8 cellular contexts compared by ENCODE assay signal in the genomic region with DNA sequence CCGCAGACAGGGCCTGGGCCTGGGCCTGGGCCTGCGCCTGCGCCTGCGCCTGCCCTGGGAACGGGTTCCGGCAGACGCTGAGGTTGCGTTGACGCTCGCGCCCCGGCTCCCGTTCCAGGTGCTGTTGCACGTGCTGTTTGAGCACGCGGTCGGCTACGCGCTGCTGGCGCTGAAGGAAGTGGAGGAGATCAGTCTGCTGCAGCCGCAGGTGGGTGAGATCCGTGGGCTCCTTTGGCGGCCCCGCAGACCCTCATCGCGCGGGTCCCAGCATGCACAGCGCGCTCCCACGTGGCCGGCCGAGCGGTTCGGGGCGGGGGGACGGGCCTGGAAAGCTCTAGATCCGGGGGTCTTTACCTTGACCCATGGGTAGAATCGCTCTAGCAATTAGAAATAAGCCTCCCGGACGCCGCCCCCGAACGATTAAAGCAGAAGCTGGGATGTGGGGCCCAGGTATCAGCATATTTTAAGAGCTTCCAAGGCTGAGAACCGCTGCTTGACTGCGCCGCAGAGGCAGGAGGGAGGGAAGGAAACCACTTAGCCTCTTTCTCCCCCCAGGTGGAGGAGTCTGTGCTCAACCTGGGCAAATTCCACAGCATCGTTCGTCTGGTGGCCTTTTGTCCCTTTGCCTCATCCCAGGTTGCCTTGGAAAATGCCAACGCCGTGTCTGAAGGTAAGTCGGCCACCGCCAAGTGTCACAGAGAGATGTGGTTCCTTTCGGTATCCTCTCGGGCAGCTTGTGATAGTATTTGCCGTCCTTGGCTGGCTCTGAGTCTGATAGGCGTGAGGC. TPM values are rescaled to one million over a fixed set of nuclear protein-coding genes. Genes with fewer than 3 reads are reported as not detected.
DNase-seq lines count a peak whose midpoint lies in the region; ATAC-seq lines count a peak whose summit lies in the region.

No MANE protein-coding gene starts in this region.

- no peak for DNase-seq in activated CD4-positive, CD25-positive, alpha-beta regulatory T cell treated with anti-CD3 and anti-CD28 coated beads, Interleukin-2, amount 50 U/mL, for 72 hours
- DNase-seq in NCI-H1105 (lab: John Stamatoyannopoulos, UW) (peak; percentile 48), adipocyte (ENCODE audit: low read depth) (peak; percentile 64), hepatic stellate cell (ENCODE audit: low spot score) (peak; percentile 44), sciatic nerve (ENCODE audit: low spot score) (no peak)
- no peak for DNase-seq in central memory CD4-positive, alpha-beta T cell

- peak; percentile 46 to 52 for ATAC-seq in activated CD4-positive, CD25-positive, alpha-beta regulatory T cell treated with anti-CD3 and anti-CD28 coated beads, Interleukin-2, amount 50 U/mL, for 24 hours
- ATAC-seq in HG02571 (IDR thresholded peaks at IDR 0.05; ENCODE audit: unreplicated experiment) (peak; percentile 38), sciatic nerve (peak; percentile 62)

- H3K27me3 ChIP-seq in adipocyte (replicated peaks; ENCODE audit: control insufficient read depth, insufficient read depth, low read length) = no peaks in the 10 kb centered on the region

- peak overlapping the region; percentile 94 for H3K9ac ChIP-seq in adipocyte (ENCODE audit: low read length)

- H3K36me3 ChIP-seq in adipocyte (ENCODE audit: control insufficient read depth, insufficient read depth, low read length, severe bottlenecking) = peaks cover 41% of the 10 kb centered on the region

- intact Hi-C loops in sciatic nerve (cut with DNase I) = loop anchor here (10.0 kb wide), 1 partner anchor 128 kb away; no protein-coding TSS in a partner anchor

- H3K4me1 ChIP-seq in adipocyte (ENCODE audit: control insufficient read depth, insufficient read depth, low read length) = peaks cover 21% of the 10 kb centered on the region

- H3K9me3 ChIP-seq in adipocyte (ENCODE audit: control insufficient read depth, low read length) = no peaks in the 10 kb centered on the region

- H3K4me3 ChIP-seq in adipocyte (ENCODE audit: low read length) = peak overlapping the region; percentile 96

RNA-seq across cellular contexts. Expression of gene NOP56, which starts 0.5 kb away (rescaled TPM):
- 97.4 TPM for total RNA-seq in sciatic nerve

RNA-seq across cellular contexts. Expression of gene IDH3B, which starts 11.1 kb away (rescaled TPM):
- 67.0 TPM for total RNA-seq in sciatic nerve

RNA-seq across cellular contexts. Expression of gene EBF4, which starts 39.7 kb away (rescaled TPM):
- 15.3 TPM for total RNA-seq in sciatic nerve

Comparison
In these comparisons a context has a peak if more than half of its experiments do, and no peak if none do; other contexts are left out.
1. DNase-seq: peak in NCI-H1105 (single experiment), adipocyte (single experiment) and hepatic stellate cell (single experiment); none in activated CD4-positive, CD25-positive, alpha-beta regulatory T cell treated with anti-CD3 and anti-CD28 coated beads, Interleukin-2, amount 50 U/mL, for 72 hours (single experiment), sciatic nerve (single experiment) and central memory CD4-positive, alpha-beta T cell (single experiment).
2. Peak in every context shown above with its lines, with median percentiles within 50 percentile points of each other: ATAC-seq.